Comparison of ENCODE assay signal across 25 cellular contexts in genomic region chr2:85734942-85735608, GRCh38. TPM values are rescaled to one million over a fixed set of nuclear protein-coding genes. Genes with fewer than 3 reads are reported as not detected.
DNase-seq lines count a peak whose midpoint lies in the region; ATAC-seq and TF ChIP-seq lines count a peak whose summit lies in the region.
"Had no signal": no experiment of that assay in that cellular context is flagged by ENCODE, and none has a peak within 500 bp of the region (broad histone marks: within the 10 kb centered on the region; RNA-seq: fewer than 3 reads in every experiment).

No MANE protein-coding gene starts in this region.

- H3K9ac ChIP-seq in subcutaneous abdominal adipose tissue (ENCODE audit: low read length in 5 of 5) = no peak overlapping the region

- H3K36me3 Mint-ChIP-seq in osteocyte (ENCODE audit: unreplicated experiment) = no peaks in the 10 kb centered on the region
- H3K36me3 Mint-ChIP-seq in MCF 10A (ENCODE audit: insufficient read depth, unreplicated experiment) = no peaks in the 10 kb centered on the region
- H3K36me3 Mint-ChIP-seq: activated naive CD8-positive, alpha-beta T cell treated with anti-CD3 and anti-CD28 coated beads for 36 hours; CD14-positive monocyte had no signal

- H3K27ac ChIP-seq in foreskin keratinocyte (no peak overlapping the region), subcutaneous abdominal adipose tissue (ENCODE audit: low read depth, low read length) (peak overlapping the region; percentile 13)
- H3K27ac ChIP-seq: Peyer's patch had no signal

- H3K36me3 ChIP-seq in subcutaneous abdominal adipose tissue (ENCODE audit: control insufficient read depth in 5 of 5, insufficient read depth in 5 of 5, low read length in 5 of 5) = no peaks in the 10 kb centered on the region
- H3K36me3 ChIP-seq: Peyer's patch, tibial nerve had no signal

- H3K4me1 Mint-ChIP-seq in osteocyte (ENCODE audit: unreplicated experiment) (peaks cover 10% of the 10 kb centered on the region), MCF 10A (ENCODE audit: insufficient read depth, unreplicated experiment) (no peaks in the 10 kb centered on the region)
- H3K4me1 Mint-ChIP-seq: activated naive CD8-positive, alpha-beta T cell treated with anti-CD3 and anti-CD28 coated beads for 36 hours had no signal

- DNase-seq in GM03348 (ENCODE audit: low spot score) (peak; percentile 33), amniotic epithelial cell (ENCODE audit: low read depth) (peak; percentile 88), foreskin keratinocyte (peak; percentile 12 to 39), osteocyte (ENCODE audit: extremely low spot score, unreplicated experiment) (no peak), MCF 10A (ENCODE audit: unreplicated experiment) (no peak)
- DNase-seq in activated CD8-positive, alpha-beta memory T cell treated with anti-CD3 and anti-CD28 coated beads for 24 hours = no peak
- DNase-seq: activated naive CD8-positive, alpha-beta T cell treated with anti-CD3 and anti-CD28 coated beads for 36 hours; H9; hippocampal formation; MM.1S; mucosa of descending colon; NCI-H146; NCI-H524; Peyer's patch; stimulated activated CD4-positive, alpha-beta T cell treated with anti-CD3 and anti-CD28 coated beads, Interleukin-4, amount 100 ng/mL, for 4 hours; stimulated activated naive CD8-positive, alpha-beta T cell treated with anti-CD3 and anti-CD28 coated beads, Interleukin-15, Interleukin-2, amounts not matched to agents 100 U/mL and 50 U/mL, for 24 hours had no signal

- H3K4me1 ChIP-seq in foreskin keratinocyte (no peaks in the 10 kb centered on the region), subcutaneous abdominal adipose tissue (ENCODE audit: control insufficient read depth in 5 of 5, insufficient read depth in 5 of 5, low read length in 5 of 5) (peaks cover 1 to 24% (median 16%) of the 10 kb centered on the region in 5 donors)
- H3K4me1 ChIP-seq: Peyer's patch had no signal

- no peak overlapping the region for H3K27ac Mint-ChIP-seq in osteocyte (ENCODE audit: unreplicated experiment)
- H3K27ac Mint-ChIP-seq in MCF 10A (ENCODE audit: low read depth, unreplicated experiment) = no peak overlapping the region
- H3K27ac Mint-ChIP-seq: activated naive CD8-positive, alpha-beta T cell treated with anti-CD3 and anti-CD28 coated beads for 36 hours; CD14-positive monocyte; H9 had no signal

- BruUV-seq in MCF 10A (replicated peaks; lab: Mats Ljungman, UMichigan) = no TSS peak

- no peak for TF ChIP-seq CTCF in foreskin keratinocyte (conservative IDR thresholded peaks at IDR 0.05)
- TF ChIP-seq CTCF in osteocyte (IDR thresholded peaks at IDR 0.05) = no peak
- TF ChIP-seq CTCF in MCF 10A (IDR thresholded peaks at IDR 0.05; ENCODE audit: unreplicated experiment) = no peak

- peaks cover 54% of the 10 kb centered on the region for H3K27me3 ChIP-seq in foreskin keratinocyte
- H3K27me3 ChIP-seq in subcutaneous abdominal adipose tissue (ENCODE audit: control insufficient read depth in 5 of 5, insufficient read depth in 4 of 5, low read length in 5 of 5) = no peaks in the 10 kb centered on the region
- H3K27me3 ChIP-seq: Peyer's patch, tibial nerve had no signal

- H3K9me3 Mint-ChIP-seq in osteocyte (ENCODE audit: unreplicated experiment) = no peaks in the 10 kb centered on the region
- no peaks in the 10 kb centered on the region for H3K9me3 Mint-ChIP-seq in MCF 10A (ENCODE audit: unreplicated experiment)
- H3K9me3 Mint-ChIP-seq: activated naive CD8-positive, alpha-beta T cell treated with anti-CD3 and anti-CD28 coated beads for 36 hours had no signal

- intact Hi-C loops in MCF 10A (cut with micrococcal nuclease) = no loop called here

- ATAC-seq in foreskin keratinocyte = peak; percentile 43
- no peak for ATAC-seq in GM19452 (IDR thresholded peaks at IDR 0.05; ENCODE audit: unreplicated experiment)
- ATAC-seq: K562; mucosa of descending colon; stimulated activated naive CD8-positive, alpha-beta T cell treated with anti-CD3 and anti-CD28 coated beads, Interleukin-15, Interleukin-2, amounts not matched to agents 100 U/mL and 50 U/mL, for 24 hours had no signal

- H3K27me3 Mint-ChIP-seq in osteocyte (ENCODE audit: unreplicated experiment) (peaks cover 23% of the 10 kb centered on the region), MCF 10A (ENCODE audit: insufficient read depth, unreplicated experiment) (no peaks in the 10 kb centered on the region)

- POLR2A ChIA-PET in MCF 10A (lab: Yijun Ruan, JAX) = interaction anchor here (1.1 to 1.2 kb wide), 2 partner anchors 10 to 33 kb away, joined by 3 to 4 read pairs; no protein-coding TSS in a partner anchor

- H3K4me3 ChIP-seq in subcutaneous abdominal adipose tissue (ENCODE audit: low read depth in 1 of 5, low read length in 5 of 5) = no peak overlapping the region
- H3K4me3 ChIP-seq: K562, mucosa of descending colon, Peyer's patch, tibial nerve had no signal

- CTCF ChIA-PET in MCF 10A (lab: Yijun Ruan, JAX) = interaction anchor here (1.0 to 3.7 kb wide), 5 partner anchors 37 to 344 kb away, joined by 3 to 13 read pairs (median 7); no protein-coding TSS in a partner anchor

- H3K9me3 ChIP-seq in subcutaneous abdominal adipose tissue (ENCODE audit: control insufficient read depth in 5 of 5, low read length in 5 of 5) = no peaks in the 10 kb centered on the region
- H3K9me3 ChIP-seq: mucosa of descending colon, Peyer's patch, tibial nerve had no signal

- H3K4me3 Mint-ChIP-seq in osteocyte (ENCODE audit: unreplicated experiment) (no peak overlapping the region), MCF 10A (ENCODE audit: unreplicated experiment) (no peak overlapping the region)
- H3K4me3 Mint-ChIP-seq: activated naive CD8-positive, alpha-beta T cell treated with anti-CD3 and anti-CD28 coated beads for 36 hours; CD14-positive monocyte; H9 had no signal

RNA-seq across cellular contexts. Expression of gene ATOH8, which starts 18.7 kb away (rescaled TPM):
- total RNA-seq in foreskin keratinocyte (not detected in 2 replicates), osteocyte (5.9 and 7.1 TPM in 2 replicates), MCF 10A (2022) (0.72 and 1.2 TPM in 2 replicates)
- polyA plus RNA-seq in foreskin keratinocyte = not detected in 2 replicates
- total RNA-seq: activated naive CD8-positive, alpha-beta T cell treated with anti-CD3 and anti-CD28 coated beads for 36 hours; K562 had no signal
- polyA plus RNA-seq: K562 had no signal

RNA-seq across cellular contexts. Expression of gene GNLY, which starts 40.9 kb away (rescaled TPM):
- total RNA-seq in foreskin keratinocyte (not detected in 2 replicates), osteocyte (not detected in 2 replicates), MCF 10A (2022) (not detected in 2 replicates)
- polyA plus RNA-seq in foreskin keratinocyte = not detected in 2 replicates
- total RNA-seq: H9, K562, pulmonary artery endothelial cell, SK-MEL-5 had no signal
- polyA plus RNA-seq: fibroblast of lung, K562, neural cell had no signal

Comparison
In these comparisons a context has a peak if more than half of its experiments do, and no peak if none do; other contexts are left out.
1. DNase-seq: peak in GM03348 (single experiment), amniotic epithelial cell (single experiment) and foreskin keratinocyte (2 of 2); none in activated CD8-positive, alpha-beta memory T cell treated with anti-CD3 and anti-CD28 coated beads for 24 hours (single experiment), osteocyte (single experiment) and MCF 10A (single experiment).